In the genomic region with DNA sequence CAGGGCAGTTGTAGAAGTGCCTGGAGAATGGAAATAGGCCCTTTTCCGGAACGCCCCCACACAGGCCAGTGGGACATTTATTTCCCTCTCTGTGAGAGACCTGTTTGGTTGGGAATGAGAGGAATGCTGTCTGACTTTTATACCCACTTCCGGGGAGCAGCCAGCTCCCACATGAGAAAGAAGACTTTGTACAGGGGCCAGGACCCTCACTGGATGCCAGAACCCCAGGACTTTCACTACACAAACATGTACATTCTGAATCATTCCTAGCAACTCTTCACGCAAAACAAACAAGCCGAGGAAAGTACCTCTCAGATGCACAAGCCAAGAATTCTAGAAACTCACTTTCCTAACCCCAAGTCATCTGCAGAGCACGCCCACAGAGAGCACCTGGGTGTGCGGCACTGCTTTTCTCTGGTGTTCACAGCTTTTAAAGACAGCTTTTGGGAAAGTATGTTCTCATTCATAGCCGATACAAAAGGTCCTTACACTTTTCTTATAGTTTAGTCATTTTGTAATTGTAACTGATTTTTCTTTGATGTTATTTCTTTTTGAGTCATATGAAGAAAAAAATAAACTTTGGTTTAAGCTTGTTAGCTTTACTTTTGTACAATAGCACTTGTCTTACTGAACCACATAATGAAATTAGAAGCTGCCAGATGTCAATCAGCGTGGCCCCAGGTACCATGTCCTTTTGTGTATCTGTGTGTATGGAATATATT, we compare ENCODE assay signal across 9 cellular contexts.
DNase-seq lines count a peak whose midpoint lies in the region; ATAC-seq and TF ChIP-seq lines count a peak whose summit lies in the region.
"Had no signal": no experiment of that assay in that cellular context is flagged by ENCODE, and none has a peak within 500 bp of the region (broad histone marks: within the 10 kb centered on the region; RNA-seq: fewer than 3 reads in every experiment).

No MANE protein-coding gene starts in this region.

- 68 to 73% methylated on average over 2 to 9 of the region's 9 CpGs for WGBS in transverse colon (ENCODE audit: low coverage in 1 of 2), 2 donors

- TF ChIP-seq POLR2A in transverse colon (IDR thresholded peaks at IDR 0.05): no peak

- H3K4me3 Mint-ChIP-seq in Caco-2 (ENCODE audit: unreplicated experiment): no peak overlapping the region
- H3K4me3 Mint-ChIP-seq: T-cell had no signal

- H3K27me3 ChIP-seq in Caco-2 (replicated peaks; ENCODE audit: control insufficient read depth, insufficient read depth, low read length) (no peaks in the 10 kb centered on the region), Panc1 (ENCODE audit: control insufficient read depth, insufficient read depth, low read length) (no peaks in the 10 kb centered on the region), transverse colon (no peaks in the 10 kb centered on the region)

- H3K27ac ChIP-seq in Panc1 (ENCODE audit: low read length) (no peak overlapping the region), transverse colon (no peak overlapping the region)

- TF ChIP-seq CTCF in Caco-2 (IDR thresholded peaks at IDR 0.05; ENCODE audit: insufficient read depth in 1 of 2, low read depth in 1 of 2, low read length in 1 of 2, severe bottlenecking in 1 of 2, unreplicated experiment in 1 of 2) (no peak), Panc1 (IDR thresholded peaks at IDR 0.05) (no peak), transverse colon (IDR thresholded peaks at IDR 0.05) (no peak)

- in situ Hi-C loops in Panc1 (cut with HindIII; ENCODE audit: low pct_unique_long_range_greater_than_20kb, low sequenced_read_pairs) (no loop called here), transverse colon (cut with MboI; ENCODE audit: low pct_ligation_motif_present in 1 of 4, low pct_unique_long_range_greater_than_20kb in 1 of 4, low sequenced_read_pairs in 3 of 4) (no loop called here)

- POLR2A ChIA-PET in Caco-2 (lab: Charles Lee) (no interaction called here), Panc1 (lab: Charles Lee) (no interaction called here)

- H3K4me1 ChIP-seq in Caco-2 (peaks cover 10% of the 10 kb centered on the region; the same call in 1 of the 2 replicates), Panc1 (ENCODE audit: control insufficient read depth, insufficient read depth, low read length) (no peaks in the 10 kb centered on the region), transverse colon (no peaks in the 10 kb centered on the region)

- TF ChIP-seq EP300 in transverse colon (IDR thresholded peaks at IDR 0.05; ENCODE audit: low read depth): no peak

- no peaks in the 10 kb centered on the region for H3K4me1 Mint-ChIP-seq in Caco-2 (ENCODE audit: low read depth, unreplicated experiment)

- DNase-seq in Caco-2 (peak; percentile 14 to 57), Panc1 (ENCODE audit: low read depth, low spot score) (no peak), islet precursor cell (peak; percentile 69), transverse colon (no peak), NCI-H1417 treated with DMSO at 0.1 percent for 48 hours (lab: John Stamatoyannopoulos, UW) (no peak), GOT3 (lab: John Stamatoyannopoulos, UW) (no peak)
- DNase-seq: T-cell had no signal

- no peaks in the 10 kb centered on the region for H3K36me3 Mint-ChIP-seq in Caco-2 (ENCODE audit: insufficient read depth, unreplicated experiment)
- H3K36me3 Mint-ChIP-seq: T-cell had no signal

- H3K9me3 ChIP-seq in Caco-2 (no peaks in the 10 kb centered on the region), Panc1 (ENCODE audit: control insufficient read depth, insufficient read depth, low read depth, low read length) (no peaks in the 10 kb centered on the region), transverse colon (no peaks in the 10 kb centered on the region)

- H3K36me3 ChIP-seq in Caco-2 (ENCODE audit: control insufficient read depth, insufficient read depth, low read length): no peaks in the 10 kb centered on the region
- no peaks in the 10 kb centered on the region for H3K36me3 ChIP-seq in Panc1 (ENCODE audit: control insufficient read depth, insufficient read depth, low read length)
- H3K36me3 ChIP-seq in transverse colon: no peaks in the 10 kb centered on the region

- H3K27me3 Mint-ChIP-seq in Caco-2 (ENCODE audit: insufficient read depth, unreplicated experiment): no peaks in the 10 kb centered on the region
- H3K27me3 Mint-ChIP-seq: T-cell had no signal

- BruUV-seq in Caco-2 (replicated peaks; lab: Mats Ljungman, UMichigan): no TSS peak
- BruUV-seq in Panc1 (replicated peaks; lab: Mats Ljungman, UMichigan): no TSS peak

- CTCF ChIA-PET in Caco-2 (lab: Charles Lee): no interaction called here
- CTCF ChIA-PET in Panc1 (lab: Charles Lee): no interaction called here

- no peak overlapping the region for H3K27ac Mint-ChIP-seq in Caco-2 (ENCODE audit: unreplicated experiment)
- H3K27ac Mint-ChIP-seq: T-cell had no signal

- H3K4me3 ChIP-seq in Caco-2 (ENCODE audit: low read depth, low read length) (no peak overlapping the region), Panc1 (ENCODE audit: low read depth in 2 of 2, low read length in 2 of 2) (no peak overlapping the region), transverse colon (no peak overlapping the region)

- ATAC-seq in GM21529 (IDR thresholded peaks at IDR 0.05; ENCODE audit: unreplicated experiment) (peak; percentile 97), Panc1 (peak; percentile 45; the same call in 1 of the 2 replicates), HG02970 (IDR thresholded peaks at IDR 0.05; ENCODE audit: low FRiP score, unreplicated experiment) (no peak)

- H3K9me3 Mint-ChIP-seq in Caco-2 (ENCODE audit: unreplicated experiment): no peaks in the 10 kb centered on the region
- H3K9me3 Mint-ChIP-seq: T-cell had no signal

- intact Hi-C loops in Caco-2 (cut with micrococcal nuclease; ENCODE audit: unreplicated experiment): no loop called here
- intact Hi-C loops in Panc1 (cut with micrococcal nuclease; ENCODE audit: unreplicated experiment): no loop called here
- intact Hi-C loops in transverse colon (cut with DNase I; ENCODE audit: low total_unique reads): no loop called here

Comparison
In these comparisons a context has a peak if more than half of its experiments do, and no peak if none do; other contexts are left out.
1. DNase-seq: peak in Caco-2 (2 of 2) and islet precursor cell (single experiment); none in Panc1 (single experiment), transverse colon (single experiment), NCI-H1417 treated with DMSO at 0.1 percent for 48 hours (single experiment) and GOT3 (single experiment).